ENCODE assay signal across 19 cellular contexts in genomic region chr18:3886575-3887322, GRCh38.
DNase-seq lines count a peak whose midpoint lies in the region; ATAC-seq, FAIRE-seq and TF ChIP-seq lines count a peak whose summit lies in the region.
"Had no signal": no experiment of that assay in that cellular context is flagged by ENCODE, and none has a peak within 500 bp of the region (broad histone marks: within the 10 kb centered on the region; RNA-seq: fewer than 3 reads in every experiment).

No MANE protein-coding gene starts in this region.

- TF ChIP-seq CTCF in adrenal gland (IDR thresholded peaks at IDR 0.05) = no peak
- TF ChIP-seq CTCF in pancreas (IDR thresholded peaks at IDR 0.05) = no peak

- peak; percentile 57 to 78 for ATAC-seq in left cardiac atrium
- peak; percentile 35 to 78 (median 50) for ATAC-seq in pancreas
- no peak for ATAC-seq in GM19328 (IDR thresholded peaks at IDR 0.05; ENCODE audit: unreplicated experiment)
- no peak for ATAC-seq in HG03196 (IDR thresholded peaks at IDR 0.05; ENCODE audit: unreplicated experiment)

- 17 to 28% (median 24%) methylated on average over 10 of the region's 10 CpGs for WGBS in adrenal gland, 4 donors
- WGBS in pancreas, 2 donors = 17 to 19% methylated on average over 10 of the region's 10 CpGs

- H3K27me3 ChIP-seq in adrenal gland = no peaks in the 10 kb centered on the region
- H3K27me3 ChIP-seq in pancreas = no peaks in the 10 kb centered on the region
- H3K27me3 ChIP-seq: breast epithelium, vagina had no signal

- H3K9me3 ChIP-seq in adrenal gland (replicated peaks in 1 of 3) (no peaks in the 10 kb centered on the region), pancreas (no peaks in the 10 kb centered on the region)
- H3K9me3 ChIP-seq: breast epithelium, vagina had no signal

- intact Hi-C loops in adrenal gland (cut with DNase I) = loop anchor here in 1 of 2 donors (10.0 kb wide), 1 partner anchor 98 kb away; no protein-coding TSS in a partner anchor
- intact Hi-C loops in left cardiac atrium (cut with DNase I) = no loop called here
- intact Hi-C loops in pancreas (cut with DNase I) = loop anchor here in 1 of 3 donors (10.0 kb wide), 1 partner anchor 402 kb away; no protein-coding TSS in a partner anchor

- peak in 1 of 2 donors; percentile 13 for TF ChIP-seq POLR2A in adrenal gland (IDR thresholded peaks at IDR 0.05)

- peak; percentile 97 for DNase-seq in NCI-H146 treated with DMSO at 0.1 percent for 48 hours (lab: John Stamatoyannopoulos, UW; ENCODE audit: unreplicated experiment)
- DNase-seq in adrenal gland = peak in 6 of 7 donors; percentile 45 to 76 (median 60)
- no peak for DNase-seq in left cardiac atrium
- no peak for DNase-seq in pancreas
- DNase-seq in AG08396 (ENCODE audit: low spot score) = no peak
- DNase-seq: activated CD8-positive, alpha-beta memory T cell treated with anti-CD3 and anti-CD28 coated beads for 24 hours; activated naive CD4-positive, alpha-beta T cell; activated T-cell treated with anti-CD3 and anti-CD28 coated beads, Interleukin-2, amount 50 U/mL, for 24 hours; CD4-positive, CD25-positive, alpha-beta regulatory T cell; cortex of kidney; NCI-H1930; NCI-H446 treated with DMSO at 0.1 percent for 48 hours had no signal

- H3K4me1 ChIP-seq in adrenal gland (replicated peaks in 1 of 2) (peaks cover 8 to 13% of the 10 kb centered on the region in 2 donors), pancreas (no peaks in the 10 kb centered on the region)
- H3K4me1 ChIP-seq: breast epithelium, vagina had no signal

- H3K36me3 ChIP-seq in adrenal gland (replicated peaks in 1 of 2) (no peaks in the 10 kb centered on the region), pancreas (no peaks in the 10 kb centered on the region)
- H3K36me3 ChIP-seq: breast epithelium, vagina had no signal

- no peak for FAIRE-seq in pancreas (lab: Jason Lieb, UNC)
- FAIRE-seq: endometrium, G401.6, TTC549 had no signal

- H3K4me3 ChIP-seq in adrenal gland (peak overlapping the region in 2 of 4 donors; percentile 1 to 33), pancreas (no peak overlapping the region)
- H3K4me3 ChIP-seq: breast epithelium, vagina had no signal

- H3K27ac ChIP-seq in adrenal gland = peak overlapping the region in 2 of 5 donors; percentile 57 to 77
- no peak overlapping the region for H3K27ac ChIP-seq in pancreas
- H3K27ac ChIP-seq: breast epithelium, vagina had no signal

Comparison
In these comparisons a context has a peak if more than half of its experiments do, and no peak if none do; other contexts are left out.
1. DNase-seq: peak in NCI-H146 treated with DMSO at 0.1 percent for 48 hours (single experiment) and adrenal gland (6 of 7); none in left cardiac atrium (single experiment), pancreas (0 of 6) and AG08396 (single experiment).
2. ATAC-seq: peak in left cardiac atrium (2 of 2) and pancreas (4 of 4); none in GM19328 (single experiment) and HG03196 (single experiment).